ENCODE assay signal across 26 cellular contexts in the genomic region with DNA sequence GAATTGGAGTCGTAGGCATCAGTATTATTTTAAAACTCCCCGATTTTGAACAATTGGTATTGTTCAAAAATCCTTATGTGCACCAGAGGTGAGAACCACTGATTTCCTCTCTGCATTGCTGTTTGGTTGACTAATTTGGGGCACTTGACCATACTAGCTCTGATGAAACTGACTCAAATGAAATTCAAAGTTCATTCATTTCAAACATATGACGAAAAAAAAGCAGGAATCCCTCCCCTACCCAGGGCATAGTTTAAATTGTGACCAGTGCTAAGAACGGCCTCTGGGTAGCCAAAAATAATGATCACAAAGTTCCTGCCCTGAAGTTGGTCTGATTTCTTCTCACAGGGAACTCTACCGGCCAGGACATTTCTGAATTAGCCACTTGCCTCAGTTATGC.
"Had no signal": no experiment of that assay in that cellular context is flagged by ENCODE, and none has a peak within 500 bp of the region (broad histone marks: within the 10 kb centered on the region; RNA-seq: fewer than 3 reads in every experiment).

No MANE protein-coding gene starts in this region.

- H3K4me1 ChIP-seq: foreskin keratinocyte, psoas muscle, transverse colon, vagina had no signal

- H3K36me3 ChIP-seq: esophagus muscularis mucosa, gastroesophageal sphincter, heart left ventricle, ovary, spleen, suprapubic skin, transverse colon, vagina had no signal

- H3K9me3 ChIP-seq: esophagus muscularis mucosa, gastroesophageal sphincter, heart left ventricle, mucosa of descending colon, ovary, psoas muscle, spleen, suprapubic skin, transverse colon, vagina had no signal

- DNase-seq: dermis blood vessel endothelial cell; effector memory CD4-positive, alpha-beta T cell; foreskin keratinocyte; heart left ventricle; hippocampal formation; mesenchymal stem cell; mucosa of descending colon; naive B cell; nephron progenitor cell; occipital lobe; ovary; posterior cingulate gyrus; psoas muscle; right cardiac atrium; spleen; stimulated activated CD4-positive, alpha-beta T cell treated with anti-CD3 and anti-CD28 coated beads, Interleukin-4, amount 100 ng/mL, for 4 hours; stimulated activated naive B cell treated with anti-CD40 and anti-IgM and Interleukin-4, amounts not matched to agents 10 μg/mL and 1 μg/mL and 100 μg/mL, for 72 hours; transverse colon had no signal

- H3K27ac ChIP-seq: coronary artery, esophagus muscularis mucosa, foreskin keratinocyte, gastroesophageal sphincter, heart left ventricle, ovary, psoas muscle, skin epidermis, suprapubic skin, transverse colon, vagina had no signal

- FAIRE-seq: endothelial cell of umbilical vein, keratinocyte had no signal

- ATAC-seq: foreskin keratinocyte; gastroesophageal sphincter; heart left ventricle; mucosa of descending colon; psoas muscle; right cardiac atrium; stimulated activated naive B cell treated with anti-CD40 and anti-IgM and Interleukin-4, amounts not matched to agents 10 μg/mL and 1 μg/mL and 100 μg/mL, for 72 hours had no signal

- H3K27me3 ChIP-seq: esophagus muscularis mucosa, foreskin keratinocyte, gastroesophageal sphincter, ovary, suprapubic skin, transverse colon, vagina had no signal

- H3K4me3 ChIP-seq: coronary artery, esophagus muscularis mucosa, gastroesophageal sphincter, heart left ventricle, mucosa of descending colon, ovary, psoas muscle, skin epidermis, spleen, suprapubic skin, transverse colon, vagina had no signal
